In the genomic region with DNA sequence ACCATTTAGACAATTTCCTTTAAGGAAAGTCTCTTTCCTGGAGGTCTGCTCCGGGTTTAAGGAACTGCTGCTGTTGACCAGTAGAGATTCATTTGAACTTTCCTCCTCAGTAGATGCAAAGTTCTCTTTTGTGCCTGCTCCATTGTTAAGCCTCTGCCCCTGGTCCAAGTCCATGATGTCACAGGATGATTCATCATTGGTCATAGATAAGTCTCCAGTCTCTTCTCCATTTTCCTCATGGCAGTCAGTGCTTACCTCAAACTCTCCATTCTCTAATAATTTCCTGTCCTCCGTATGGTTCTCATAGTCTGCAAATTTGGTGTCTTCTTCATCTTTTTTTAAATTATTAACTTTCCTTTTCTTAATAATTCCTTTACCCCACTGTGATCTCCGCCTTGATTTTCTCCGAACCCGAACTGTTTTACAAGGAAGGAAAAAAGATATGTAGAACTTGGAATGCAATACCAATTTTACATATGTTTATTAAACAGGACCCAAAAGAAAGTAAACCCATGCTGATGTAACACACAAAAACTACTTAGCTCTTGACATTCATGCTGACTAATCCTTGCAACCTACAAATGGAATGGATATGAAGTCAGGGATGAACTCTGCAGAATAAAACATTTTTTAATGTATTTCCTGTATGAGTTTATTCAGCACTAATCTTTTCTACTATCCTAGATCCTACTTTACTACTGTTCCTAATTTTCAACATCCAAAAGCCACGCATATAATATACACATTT, we compare ENCODE assay signal across 1 cellular context.
TF ChIP-seq lines count a peak whose summit lies in the region.

No MANE protein-coding gene starts in this region.

TF ChIP-seq in WTC11, 78 proteins besides CTCF, POLR2A, EP300 and RAD21 (continued from another document):
- TF ChIP-seq, protein P1, sequence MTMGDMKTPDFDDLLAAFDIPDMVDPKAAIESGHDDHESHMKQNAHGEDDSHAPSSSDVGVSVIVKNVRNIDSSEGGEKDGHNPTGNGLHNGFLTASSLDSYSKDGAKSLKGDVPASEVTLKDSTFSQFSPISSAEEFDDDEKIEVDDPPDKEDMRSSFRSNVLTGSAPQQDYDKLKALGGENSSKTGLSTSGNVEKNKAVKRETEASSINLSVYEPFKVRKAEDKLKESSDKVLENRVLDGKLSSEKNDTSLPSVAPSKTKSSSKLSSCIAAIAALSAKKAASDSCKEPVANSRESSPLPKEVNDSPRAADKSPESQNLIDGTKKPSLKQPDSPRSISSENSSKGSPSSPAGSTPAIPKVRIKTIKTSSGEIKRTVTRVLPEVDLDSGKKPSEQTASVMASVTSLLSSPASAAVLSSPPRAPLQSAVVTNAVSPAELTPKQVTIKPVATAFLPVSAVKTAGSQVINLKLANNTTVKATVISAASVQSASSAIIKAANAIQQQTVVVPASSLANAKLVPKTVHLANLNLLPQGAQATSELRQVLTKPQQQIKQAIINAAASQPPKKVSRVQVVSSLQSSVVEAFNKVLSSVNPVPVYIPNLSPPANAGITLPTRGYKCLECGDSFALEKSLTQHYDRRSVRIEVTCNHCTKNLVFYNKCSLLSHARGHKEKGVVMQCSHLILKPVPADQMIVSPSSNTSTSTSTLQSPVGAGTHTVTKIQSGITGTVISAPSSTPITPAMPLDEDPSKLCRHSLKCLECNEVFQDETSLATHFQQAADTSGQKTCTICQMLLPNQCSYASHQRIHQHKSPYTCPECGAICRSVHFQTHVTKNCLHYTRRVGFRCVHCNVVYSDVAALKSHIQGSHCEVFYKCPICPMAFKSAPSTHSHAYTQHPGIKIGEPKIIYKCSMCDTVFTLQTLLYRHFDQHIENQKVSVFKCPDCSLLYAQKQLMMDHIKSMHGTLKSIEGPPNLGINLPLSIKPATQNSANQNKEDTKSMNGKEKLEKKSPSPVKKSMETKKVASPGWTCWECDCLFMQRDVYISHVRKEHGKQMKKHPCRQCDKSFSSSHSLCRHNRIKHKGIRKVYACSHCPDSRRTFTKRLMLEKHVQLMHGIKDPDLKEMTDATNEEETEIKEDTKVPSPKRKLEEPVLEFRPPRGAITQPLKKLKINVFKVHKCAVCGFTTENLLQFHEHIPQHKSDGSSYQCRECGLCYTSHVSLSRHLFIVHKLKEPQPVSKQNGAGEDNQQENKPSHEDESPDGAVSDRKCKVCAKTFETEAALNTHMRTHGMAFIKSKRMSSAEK (CRISPR knock-in tag; IDR thresholded peaks at IDR 0.05; ENCODE audit: borderline replicate concordance), result no peak
- TF ChIP-seq, protein P2, sequence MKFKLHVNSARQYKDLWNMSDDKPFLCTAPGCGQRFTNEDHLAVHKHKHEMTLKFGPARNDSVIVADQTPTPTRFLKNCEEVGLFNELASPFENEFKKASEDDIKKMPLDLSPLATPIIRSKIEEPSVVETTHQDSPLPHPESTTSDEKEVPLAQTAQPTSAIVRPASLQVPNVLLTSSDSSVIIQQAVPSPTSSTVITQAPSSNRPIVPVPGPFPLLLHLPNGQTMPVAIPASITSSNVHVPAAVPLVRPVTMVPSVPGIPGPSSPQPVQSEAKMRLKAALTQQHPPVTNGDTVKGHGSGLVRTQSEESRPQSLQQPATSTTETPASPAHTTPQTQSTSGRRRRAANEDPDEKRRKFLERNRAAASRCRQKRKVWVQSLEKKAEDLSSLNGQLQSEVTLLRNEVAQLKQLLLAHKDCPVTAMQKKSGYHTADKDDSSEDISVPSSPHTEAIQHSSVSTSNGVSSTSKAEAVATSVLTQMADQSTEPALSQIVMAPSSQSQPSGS (CRISPR knock-in tag; IDR thresholded peaks at IDR 0.05; ENCODE audit: borderline replicate concordance, low read depth), result no peak
- TF ChIP-seq TEAD1 (CRISPR knock-in tag; IDR thresholded peaks at IDR 0.05), result no peak
- TF ChIP-seq ZNF121 (CRISPR knock-in tag; IDR thresholded peaks at IDR 0.05), result no peak
- TF ChIP-seq ETV6 (CRISPR knock-in tag; IDR thresholded peaks at IDR 0.05), result no peak
- no peak for TF ChIP-seq NFATC4 (CRISPR knock-in tag; IDR thresholded peaks at IDR 0.05)
